Comparison of ENCODE assay signal across 1 cellular context in the genomic region with DNA sequence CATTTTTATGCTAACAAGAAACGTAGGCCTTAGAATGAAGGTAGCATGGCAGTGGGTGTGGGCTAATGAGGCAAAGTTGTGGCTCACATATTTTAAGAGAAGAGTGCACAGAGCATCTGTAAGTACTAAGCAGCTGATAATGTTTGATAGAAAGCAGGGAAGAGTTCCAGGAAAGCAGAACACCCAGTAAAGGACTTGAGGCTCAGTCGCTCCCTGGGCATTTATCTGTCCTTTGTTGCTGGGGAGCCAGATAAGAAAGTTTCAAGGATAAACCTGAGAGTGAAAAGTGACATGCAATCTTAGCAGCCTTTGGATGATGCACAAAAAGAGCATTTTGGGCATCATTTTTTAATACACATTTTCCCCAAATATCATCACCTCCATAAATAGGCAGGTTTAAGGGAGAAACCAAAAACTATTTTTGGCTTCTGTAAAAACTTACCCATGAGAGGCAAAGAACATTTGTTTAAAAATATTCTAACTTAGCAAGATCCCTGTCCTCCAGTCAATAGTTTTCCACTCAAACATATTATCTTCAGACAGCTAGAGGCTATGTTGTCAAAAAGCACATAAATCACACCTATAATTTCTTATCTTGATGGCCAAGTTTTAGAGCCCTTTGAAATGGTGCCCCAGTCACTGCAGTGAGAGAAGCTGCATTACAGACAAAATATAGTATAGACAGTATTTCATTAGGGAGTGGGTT.
TF ChIP-seq lines count a peak whose summit lies in the region.

No MANE protein-coding gene starts in this region.

TF ChIP-seq in K562, 482 proteins besides CTCF, POLR2A, EP300 and RAD21 (continues in another document):
- TF ChIP-seq ZNF778 (CRISPR knock-in tag; IDR thresholded peaks at IDR 0.05) = no peak
- no peak for TF ChIP-seq MXI1 (IDR thresholded peaks at IDR 0.05; ENCODE audit: low read depth, low read length)
- peak; percentile 56 for TF ChIP-seq SMARCA4 (IDR thresholded peaks at IDR 0.05)
- TF ChIP-seq CSDE1 (IDR thresholded peaks at IDR 0.05) = no peak
- TF ChIP-seq RBBP5 (IDR thresholded peaks at IDR 0.05; ENCODE audit: borderline replicate concordance, insufficient read depth, low read length, poor library complexity, severe bottlenecking) = no peak
- TF ChIP-seq, protein P1, sequence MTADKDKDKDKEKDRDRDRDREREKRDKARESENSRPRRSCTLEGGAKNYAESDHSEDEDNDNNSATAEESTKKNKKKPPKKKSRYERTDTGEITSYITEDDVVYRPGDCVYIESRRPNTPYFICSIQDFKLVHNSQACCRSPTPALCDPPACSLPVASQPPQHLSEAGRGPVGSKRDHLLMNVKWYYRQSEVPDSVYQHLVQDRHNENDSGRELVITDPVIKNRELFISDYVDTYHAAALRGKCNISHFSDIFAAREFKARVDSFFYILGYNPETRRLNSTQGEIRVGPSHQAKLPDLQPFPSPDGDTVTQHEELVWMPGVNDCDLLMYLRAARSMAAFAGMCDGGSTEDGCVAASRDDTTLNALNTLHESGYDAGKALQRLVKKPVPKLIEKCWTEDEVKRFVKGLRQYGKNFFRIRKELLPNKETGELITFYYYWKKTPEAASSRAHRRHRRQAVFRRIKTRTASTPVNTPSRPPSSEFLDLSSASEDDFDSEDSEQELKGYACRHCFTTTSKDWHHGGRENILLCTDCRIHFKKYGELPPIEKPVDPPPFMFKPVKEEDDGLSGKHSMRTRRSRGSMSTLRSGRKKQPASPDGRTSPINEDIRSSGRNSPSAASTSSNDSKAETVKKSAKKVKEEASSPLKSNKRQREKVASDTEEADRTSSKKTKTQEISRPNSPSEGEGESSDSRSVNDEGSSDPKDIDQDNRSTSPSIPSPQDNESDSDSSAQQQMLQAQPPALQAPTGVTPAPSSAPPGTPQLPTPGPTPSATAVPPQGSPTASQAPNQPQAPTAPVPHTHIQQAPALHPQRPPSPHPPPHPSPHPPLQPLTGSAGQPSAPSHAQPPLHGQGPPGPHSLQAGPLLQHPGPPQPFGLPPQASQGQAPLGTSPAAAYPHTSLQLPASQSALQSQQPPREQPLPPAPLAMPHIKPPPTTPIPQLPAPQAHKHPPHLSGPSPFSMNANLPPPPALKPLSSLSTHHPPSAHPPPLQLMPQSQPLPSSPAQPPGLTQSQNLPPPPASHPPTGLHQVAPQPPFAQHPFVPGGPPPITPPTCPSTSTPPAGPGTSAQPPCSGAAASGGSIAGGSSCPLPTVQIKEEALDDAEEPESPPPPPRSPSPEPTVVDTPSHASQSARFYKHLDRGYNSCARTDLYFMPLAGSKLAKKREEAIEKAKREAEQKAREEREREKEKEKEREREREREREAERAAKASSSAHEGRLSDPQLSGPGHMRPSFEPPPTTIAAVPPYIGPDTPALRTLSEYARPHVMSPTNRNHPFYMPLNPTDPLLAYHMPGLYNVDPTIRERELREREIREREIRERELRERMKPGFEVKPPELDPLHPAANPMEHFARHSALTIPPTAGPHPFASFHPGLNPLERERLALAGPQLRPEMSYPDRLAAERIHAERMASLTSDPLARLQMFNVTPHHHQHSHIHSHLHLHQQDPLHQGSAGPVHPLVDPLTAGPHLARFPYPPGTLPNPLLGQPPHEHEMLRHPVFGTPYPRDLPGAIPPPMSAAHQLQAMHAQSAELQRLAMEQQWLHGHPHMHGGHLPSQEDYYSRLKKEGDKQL (CRISPR knock-in tag; IDR thresholded peaks at IDR 0.05; ENCODE audit: borderline replicate concordance) = no peak
- peak; percentile 86 for TF ChIP-seq CBFA2T3 (IDR thresholded peaks at IDR 0.05)
- peak; percentile 80 for TF ChIP-seq TAL1 (IDR thresholded peaks at IDR 0.05)
- no peak for TF ChIP-seq SREBF1 (IDR thresholded peaks at IDR 0.05; ENCODE audit: borderline replicate concordance, low read depth, low read length)
- no peak for TF ChIP-seq FOSL1 (tag; conservative IDR thresholded peaks at IDR 0.05)
- no peak for TF ChIP-seq ZNF253 (CRISPR knock-in tag; conservative IDR thresholded peaks at IDR 0.05)
- no peak for TF ChIP-seq TAF1 (IDR thresholded peaks at IDR 0.05; ENCODE audit: control insufficient read depth, extremely low read depth, insufficient read depth, low read length, severe bottlenecking)
- TF ChIP-seq SUPT5H (IDR thresholded peaks at IDR 0.05) = no peak
- TF ChIP-seq MAZ (CRISPR knock-in tag; conservative IDR thresholded peaks at IDR 0.05 in 1 of 2, IDR thresholded peaks at IDR 0.05 in 1 of 2) = no peak
- TF ChIP-seq DDX20 (tag; IDR thresholded peaks at IDR 0.05; ENCODE audit: low read depth) = no peak
- TF ChIP-seq TCF3 (CRISPR knock-in tag; IDR thresholded peaks at IDR 0.05) = peak; percentile 54
- TF ChIP-seq POLR2H (tag; IDR thresholded peaks at IDR 0.05; ENCODE audit: low read depth) = no peak
- TF ChIP-seq JUND (IDR thresholded peaks at IDR 0.05; ENCODE audit: borderline replicate concordance, low read depth, low read length) = no peak
- TF ChIP-seq JUND (tag; IDR thresholded peaks at IDR 0.05; ENCODE audit: borderline replicate concordance, low read depth, low read length) = no peak
- TF ChIP-seq CBFA2T2 (conservative IDR thresholded peaks at IDR 0.05) = peak; percentile 75
- no peak for TF ChIP-seq HSF4 (CRISPR knock-in tag; IDR thresholded peaks at IDR 0.05; ENCODE audit: borderline replicate concordance)
- TF ChIP-seq, protein P2, sequence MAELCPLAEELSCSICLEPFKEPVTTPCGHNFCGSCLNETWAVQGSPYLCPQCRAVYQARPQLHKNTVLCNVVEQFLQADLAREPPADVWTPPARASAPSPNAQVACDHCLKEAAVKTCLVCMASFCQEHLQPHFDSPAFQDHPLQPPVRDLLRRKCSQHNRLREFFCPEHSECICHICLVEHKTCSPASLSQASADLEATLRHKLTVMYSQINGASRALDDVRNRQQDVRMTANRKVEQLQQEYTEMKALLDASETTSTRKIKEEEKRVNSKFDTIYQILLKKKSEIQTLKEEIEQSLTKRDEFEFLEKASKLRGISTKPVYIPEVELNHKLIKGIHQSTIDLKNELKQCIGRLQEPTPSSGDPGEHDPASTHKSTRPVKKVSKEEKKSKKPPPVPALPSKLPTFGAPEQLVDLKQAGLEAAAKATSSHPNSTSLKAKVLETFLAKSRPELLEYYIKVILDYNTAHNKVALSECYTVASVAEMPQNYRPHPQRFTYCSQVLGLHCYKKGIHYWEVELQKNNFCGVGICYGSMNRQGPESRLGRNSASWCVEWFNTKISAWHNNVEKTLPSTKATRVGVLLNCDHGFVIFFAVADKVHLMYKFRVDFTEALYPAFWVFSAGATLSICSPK (IDR thresholded peaks at IDR 0.05; ENCODE audit: borderline replicate concordance) = no peak
- peak; percentile 60; the same call in 1 of the 2 replicates for TF ChIP-seq TEAD4 (IDR thresholded peaks at IDR 0.05; ENCODE audit: low read length)
- TF ChIP-seq TEAD4 (CRISPR knock-in tag; IDR thresholded peaks at IDR 0.05; ENCODE audit: borderline replicate concordance) = no peak
- TF ChIP-seq, protein P3, sequence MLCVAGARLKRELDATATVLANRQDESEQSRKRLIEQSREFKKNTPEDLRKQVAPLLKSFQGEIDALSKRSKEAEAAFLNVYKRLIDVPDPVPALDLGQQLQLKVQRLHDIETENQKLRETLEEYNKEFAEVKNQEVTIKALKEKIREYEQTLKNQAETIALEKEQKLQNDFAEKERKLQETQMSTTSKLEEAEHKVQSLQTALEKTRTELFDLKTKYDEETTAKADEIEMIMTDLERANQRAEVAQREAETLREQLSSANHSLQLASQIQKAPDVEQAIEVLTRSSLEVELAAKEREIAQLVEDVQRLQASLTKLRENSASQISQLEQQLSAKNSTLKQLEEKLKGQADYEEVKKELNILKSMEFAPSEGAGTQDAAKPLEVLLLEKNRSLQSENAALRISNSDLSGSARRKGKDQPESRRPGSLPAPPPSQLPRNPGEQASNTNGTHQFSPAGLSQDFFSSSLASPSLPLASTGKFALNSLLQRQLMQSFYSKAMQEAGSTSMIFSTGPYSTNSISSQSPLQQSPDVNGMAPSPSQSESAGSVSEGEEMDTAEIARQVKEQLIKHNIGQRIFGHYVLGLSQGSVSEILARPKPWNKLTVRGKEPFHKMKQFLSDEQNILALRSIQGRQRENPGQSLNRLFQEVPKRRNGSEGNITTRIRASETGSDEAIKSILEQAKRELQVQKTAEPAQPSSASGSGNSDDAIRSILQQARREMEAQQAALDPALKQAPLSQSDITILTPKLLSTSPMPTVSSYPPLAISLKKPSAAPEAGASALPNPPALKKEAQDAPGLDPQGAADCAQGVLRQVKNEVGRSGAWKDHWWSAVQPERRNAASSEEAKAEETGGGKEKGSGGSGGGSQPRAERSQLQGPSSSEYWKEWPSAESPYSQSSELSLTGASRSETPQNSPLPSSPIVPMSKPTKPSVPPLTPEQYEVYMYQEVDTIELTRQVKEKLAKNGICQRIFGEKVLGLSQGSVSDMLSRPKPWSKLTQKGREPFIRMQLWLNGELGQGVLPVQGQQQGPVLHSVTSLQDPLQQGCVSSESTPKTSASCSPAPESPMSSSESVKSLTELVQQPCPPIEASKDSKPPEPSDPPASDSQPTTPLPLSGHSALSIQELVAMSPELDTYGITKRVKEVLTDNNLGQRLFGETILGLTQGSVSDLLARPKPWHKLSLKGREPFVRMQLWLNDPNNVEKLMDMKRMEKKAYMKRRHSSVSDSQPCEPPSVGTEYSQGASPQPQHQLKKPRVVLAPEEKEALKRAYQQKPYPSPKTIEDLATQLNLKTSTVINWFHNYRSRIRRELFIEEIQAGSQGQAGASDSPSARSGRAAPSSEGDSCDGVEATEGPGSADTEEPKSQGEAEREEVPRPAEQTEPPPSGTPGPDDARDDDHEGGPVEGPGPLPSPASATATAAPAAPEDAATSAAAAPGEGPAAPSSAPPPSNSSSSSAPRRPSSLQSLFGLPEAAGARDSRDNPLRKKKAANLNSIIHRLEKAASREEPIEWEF (CRISPR knock-in tag; IDR thresholded peaks at IDR 0.05) = no peak
- TF ChIP-seq ZNF584 (CRISPR knock-in tag; IDR thresholded peaks at IDR 0.05; ENCODE audit: low read depth) = no peak
- peak in 1 of 2 experiments; percentile 65; a peak in 1 of 4 replicates for TF ChIP-seq RCOR1 (IDR thresholded peaks at IDR 0.05; ENCODE audit: borderline replicate concordance in 1 of 2, low read depth in 2 of 2, low read length in 2 of 2)
- TF ChIP-seq ATF7 (IDR thresholded peaks at IDR 0.05) = no peak
- no peak for TF ChIP-seq JUNB (CRISPR knock-in tag; conservative IDR thresholded peaks at IDR 0.05)
- TF ChIP-seq, protein P4, sequence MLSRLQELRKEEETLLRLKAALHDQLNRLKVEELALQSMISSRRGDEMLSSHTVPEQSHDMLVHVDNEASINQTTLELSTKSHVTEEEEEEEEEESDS (CRISPR knock-in tag; IDR thresholded peaks at IDR 0.05) = no peak
- TF ChIP-seq, protein P5, sequence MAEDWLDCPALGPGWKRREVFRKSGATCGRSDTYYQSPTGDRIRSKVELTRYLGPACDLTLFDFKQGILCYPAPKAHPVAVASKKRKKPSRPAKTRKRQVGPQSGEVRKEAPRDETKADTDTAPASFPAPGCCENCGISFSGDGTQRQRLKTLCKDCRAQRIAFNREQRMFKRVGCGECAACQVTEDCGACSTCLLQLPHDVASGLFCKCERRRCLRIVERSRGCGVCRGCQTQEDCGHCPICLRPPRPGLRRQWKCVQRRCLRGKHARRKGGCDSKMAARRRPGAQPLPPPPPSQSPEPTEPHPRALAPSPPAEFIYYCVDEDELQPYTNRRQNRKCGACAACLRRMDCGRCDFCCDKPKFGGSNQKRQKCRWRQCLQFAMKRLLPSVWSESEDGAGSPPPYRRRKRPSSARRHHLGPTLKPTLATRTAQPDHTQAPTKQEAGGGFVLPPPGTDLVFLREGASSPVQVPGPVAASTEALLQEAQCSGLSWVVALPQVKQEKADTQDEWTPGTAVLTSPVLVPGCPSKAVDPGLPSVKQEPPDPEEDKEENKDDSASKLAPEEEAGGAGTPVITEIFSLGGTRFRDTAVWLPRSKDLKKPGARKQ (CRISPR knock-in tag; IDR thresholded peaks at IDR 0.05) = no peak
- TF ChIP-seq, protein P6, sequence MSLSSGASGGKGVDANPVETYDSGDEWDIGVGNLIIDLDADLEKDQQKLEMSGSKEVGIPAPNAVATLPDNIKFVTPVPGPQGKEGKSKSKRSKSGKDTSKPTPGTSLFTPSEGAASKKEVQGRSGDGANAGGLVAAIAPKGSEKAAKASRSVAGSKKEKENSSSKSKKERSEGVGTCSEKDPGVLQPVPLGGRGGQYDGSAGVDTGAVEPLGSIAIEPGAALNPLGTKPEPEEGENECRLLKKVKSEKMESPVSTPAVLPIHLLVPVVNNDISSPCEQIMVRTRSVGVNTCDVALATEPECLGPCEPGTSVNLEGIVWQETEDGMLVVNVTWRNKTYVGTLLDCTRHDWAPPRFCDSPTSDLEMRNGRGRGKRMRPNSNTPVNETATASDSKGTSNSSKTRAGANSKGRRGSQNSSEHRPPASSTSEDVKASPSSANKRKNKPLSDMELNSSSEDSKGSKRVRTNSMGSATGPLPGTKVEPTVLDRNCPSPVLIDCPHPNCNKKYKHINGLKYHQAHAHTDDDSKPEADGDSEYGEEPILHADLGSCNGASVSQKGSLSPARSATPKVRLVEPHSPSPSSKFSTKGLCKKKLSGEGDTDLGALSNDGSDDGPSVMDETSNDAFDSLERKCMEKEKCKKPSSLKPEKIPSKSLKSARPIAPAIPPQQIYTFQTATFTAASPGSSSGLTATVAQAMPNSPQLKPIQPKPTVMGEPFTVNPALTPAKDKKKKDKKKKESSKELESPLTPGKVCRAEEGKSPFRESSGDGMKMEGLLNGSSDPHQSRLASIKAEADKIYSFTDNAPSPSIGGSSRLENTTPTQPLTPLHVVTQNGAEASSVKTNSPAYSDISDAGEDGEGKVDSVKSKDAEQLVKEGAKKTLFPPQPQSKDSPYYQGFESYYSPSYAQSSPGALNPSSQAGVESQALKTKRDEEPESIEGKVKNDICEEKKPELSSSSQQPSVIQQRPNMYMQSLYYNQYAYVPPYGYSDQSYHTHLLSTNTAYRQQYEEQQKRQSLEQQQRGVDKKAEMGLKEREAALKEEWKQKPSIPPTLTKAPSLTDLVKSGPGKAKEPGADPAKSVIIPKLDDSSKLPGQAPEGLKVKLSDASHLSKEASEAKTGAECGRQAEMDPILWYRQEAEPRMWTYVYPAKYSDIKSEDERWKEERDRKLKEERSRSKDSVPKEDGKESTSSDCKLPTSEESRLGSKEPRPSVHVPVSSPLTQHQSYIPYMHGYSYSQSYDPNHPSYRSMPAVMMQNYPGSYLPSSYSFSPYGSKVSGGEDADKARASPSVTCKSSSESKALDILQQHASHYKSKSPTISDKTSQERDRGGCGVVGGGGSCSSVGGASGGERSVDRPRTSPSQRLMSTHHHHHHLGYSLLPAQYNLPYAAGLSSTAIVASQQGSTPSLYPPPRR (CRISPR knock-in tag; IDR thresholded peaks at IDR 0.05; ENCODE audit: borderline replicate concordance) = no peak
- no peak for TF ChIP-seq SNRNP70 (optimal IDR thresholded peaks at IDR 0.05; ENCODE audit: low read depth, low read length)
- no peak for TF ChIP-seq ETV5 (CRISPR knock-in tag; IDR thresholded peaks at IDR 0.05; ENCODE audit: low read depth)
- no peak for TF ChIP-seq POLR3G (IDR thresholded peaks at IDR 0.05; ENCODE audit: extremely low read depth, insufficient read length, insufficient replicate concordance)
- TF ChIP-seq BHLHE40 (IDR thresholded peaks at IDR 0.05; ENCODE audit: low read length) = no peak
- TF ChIP-seq BCL6 (CRISPR knock-in tag; IDR thresholded peaks at IDR 0.05) = no peak
- TF ChIP-seq, protein P7, sequence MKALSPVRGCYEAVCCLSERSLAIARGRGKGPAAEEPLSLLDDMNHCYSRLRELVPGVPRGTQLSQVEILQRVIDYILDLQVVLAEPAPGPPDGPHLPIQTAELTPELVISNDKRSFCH (CRISPR knock-in tag; IDR thresholded peaks at IDR 0.05) = no peak
- TF ChIP-seq, protein P7 (tag; IDR thresholded peaks at IDR 0.05) = no peak
- TF ChIP-seq ZNF354B (CRISPR knock-in tag; IDR thresholded peaks at IDR 0.05) = no peak
